21 cellular contexts compared by ENCODE assay signal in genomic region chr2:38156262-38156835, GRCh38.
A peak's percentile ranks its signal among the peaks of the same experiment; 100 is the strongest.
DNase-seq lines count a peak whose midpoint lies in the region; ATAC-seq and TF ChIP-seq lines count a peak whose summit lies in the region.
"Had no signal": no experiment of that assay in that cellular context is flagged by ENCODE, and none has a peak within 500 bp of the region (broad histone marks: within the 10 kb centered on the region; RNA-seq: fewer than 3 reads in every experiment).

No MANE protein-coding gene starts in this region.

- H3K27me3 ChIP-seq in left ventricle myocardium inferior (ENCODE audit: low read depth) (peaks cover 10% of the 10 kb centered on the region), sigmoid colon (no peaks in the 10 kb centered on the region)
- H3K27me3 ChIP-seq: BLaER1 treated with 17β-estradiol and CSF1 and Interleukin-3, amounts not matched to agents 10 nM and 100 nM; SJSA1 had no signal

- whole genome bisulfite sequencing in sigmoid colon, 2 donors = 50 to 83% methylated on average over 7 of the region's 7 CpGs

- H3K36me3 ChIP-seq in left ventricle myocardium inferior = no peaks in the 10 kb centered on the region
- no peaks in the 10 kb centered on the region for H3K36me3 ChIP-seq in sigmoid colon
- H3K36me3 ChIP-seq: BLaER1 treated with 17β-estradiol and CSF1 and Interleukin-3, amounts not matched to agents 10 nM and 100 nM; SJSA1 had no signal

- H3K27ac ChIP-seq in left ventricle myocardium inferior (replicated peaks) (peak overlapping the region; percentile 9), sigmoid colon (no peak overlapping the region)
- H3K27ac ChIP-seq: BLaER1 treated with 17β-estradiol and CSF1 and Interleukin-3, amounts not matched to agents 10 nM and 100 nM; GM23248; KMS-11; SJSA1 had no signal

- H3K4me1 ChIP-seq in left ventricle myocardium inferior = peaks cover 20% of the 10 kb centered on the region
- H3K4me1 ChIP-seq in sigmoid colon = peaks cover 0 to 4% (median 0%) of the 10 kb centered on the region in 4 donors

- peaks cover 4% of the 10 kb centered on the region for H3K27me3 Mint-ChIP-seq in nephron (ENCODE audit: low read depth)

- no peak overlapping the region for H3K4me3 Mint-ChIP-seq in nephron
- H3K4me3 Mint-ChIP-seq: CD8-positive, alpha-beta T cell had no signal

- H3K9me3 Mint-ChIP-seq in nephron = no peaks in the 10 kb centered on the region
- H3K9me3 Mint-ChIP-seq: CD8-positive, alpha-beta T cell had no signal

- ATAC-seq in Right ventricle myocardium superior (ENCODE audit: poor library complexity) (no peak), HG02763 (IDR thresholded peaks at IDR 0.05; ENCODE audit: unreplicated experiment) (no peak), GM19324 (IDR thresholded peaks at IDR 0.05; ENCODE audit: low FRiP score, unreplicated experiment) (no peak)
- ATAC-seq: CD8-positive, alpha-beta T cell; GM12878 had no signal

- peak overlapping the region; percentile 93 to 99 (median 96) for H3K27ac Mint-ChIP-seq in nephron
- H3K27ac Mint-ChIP-seq: CD8-positive, alpha-beta T cell had no signal

- peaks cover 70% of the 10 kb centered on the region for H3K4me1 Mint-ChIP-seq in nephron

- DNase-seq in left ventricle myocardium inferior = no peak
- no peak for DNase-seq in Right ventricle myocardium superior
- peak; percentile 50 for DNase-seq in fibroblast of mammary gland (ENCODE audit: low read depth)
- DNase-seq in sigmoid colon = no peak
- DNase-seq: 8988T; CD8-positive, alpha-beta T cell; DND-41; GM23248; HCEC 1CT; IMR-90; NCI-H1694; NCI-H2081; NCI-H2171 treated with DMSO at 0.1 percent for 48 hours; NCI-H524 treated with DMSO at 0.1 percent for 48 hours had no signal

- intact Hi-C loops in left ventricle myocardium inferior (cut with micrococcal nuclease) = no loop called here
- intact Hi-C loops in Right ventricle myocardium superior (cut with DNase I) = no loop called here
- intact Hi-C loops in sigmoid colon (cut with DNase I) = no loop called here

- H3K36me3 Mint-ChIP-seq in nephron (ENCODE audit: low read depth) = no peaks in the 10 kb centered on the region
- H3K36me3 Mint-ChIP-seq: CD8-positive, alpha-beta T cell had no signal

- no peak for TF ChIP-seq POLR2A in sigmoid colon (IDR thresholded peaks at IDR 0.05)

- H3K4me3 ChIP-seq in left ventricle myocardium inferior (no peak overlapping the region), fibroblast of mammary gland (ENCODE audit: control insufficient read depth, low read depth, low read length) (no peak overlapping the region), sigmoid colon (no peak overlapping the region)
- H3K4me3 ChIP-seq: BLaER1 treated with 17β-estradiol and CSF1 and Interleukin-3, amounts not matched to agents 10 nM and 100 nM; GM12878; GM23248; SJSA1 had no signal

- TF ChIP-seq EP300 in sigmoid colon (IDR thresholded peaks at IDR 0.05) = no peak

- no peak for TF ChIP-seq CTCF in left ventricle myocardium inferior (IDR thresholded peaks at IDR 0.05; ENCODE audit: borderline replicate concordance)
- no peak for TF ChIP-seq CTCF in fibroblast of mammary gland (conservative IDR thresholded peaks at IDR 0.05; ENCODE audit: control insufficient read depth, insufficient read depth, low read depth, low read length)
- TF ChIP-seq CTCF in nephron (IDR thresholded peaks at IDR 0.05; ENCODE audit: unreplicated experiment in 3 of 3) = no peak
- TF ChIP-seq CTCF in sigmoid colon (IDR thresholded peaks at IDR 0.05) = no peak

- H3K9me3 ChIP-seq in left ventricle myocardium inferior (replicated peaks) = no peaks in the 10 kb centered on the region
- H3K9me3 ChIP-seq in sigmoid colon = no peaks in the 10 kb centered on the region
- H3K9me3 ChIP-seq: BLaER1 treated with 17β-estradiol and CSF1 and Interleukin-3, amounts not matched to agents 10 nM and 100 nM; SJSA1 had no signal
